ENCODE assay signal across 8 cellular contexts in genomic region chr14:49770212-49770817, GRCh38. TPM values are rescaled to one million over a fixed set of nuclear protein-coding genes. Genes with fewer than 3 reads are reported as not detected.
A peak's percentile ranks its signal among the peaks of the same experiment; 100 is the strongest.
DNase-seq lines count a peak whose midpoint lies in the region; ATAC-seq, FAIRE-seq and TF ChIP-seq lines count a peak whose summit lies in the region.

No MANE protein-coding gene starts in this region.

- H3K27me3 ChIP-seq in small intestine (ENCODE audit: control insufficient read depth in 2 of 2, insufficient read depth in 2 of 2, low read length in 2 of 2) = no peaks in the 10 kb centered on the region

- H3K9me3 ChIP-seq in small intestine (ENCODE audit: control insufficient read depth, low read depth) = no peaks in the 10 kb centered on the region

- FAIRE-seq in small intestine (lab: Jason Lieb, UNC) = no peak

- H3K27ac ChIP-seq in small intestine (ENCODE audit: low read depth in 1 of 2, low read length in 1 of 2) = peak overlapping the region; percentile 96 to 100
- H3K27ac ChIP-seq in substantia nigra (ENCODE audit: low read depth, low read length, poor library complexity, severe bottlenecking) = no peak overlapping the region

- peak; percentile 7 for DNase-seq in NCI-H748 (lab: John Stamatoyannopoulos, UW; ENCODE audit: unreplicated experiment)
- no peak for DNase-seq in NCI-H748 treated with DMSO at 0.1 percent for 48 hours (lab: John Stamatoyannopoulos, UW)
- DNase-seq in SW480 (ENCODE audit: low spot score) = peak; percentile 75
- peak; percentile 10 to 38 for DNase-seq in foreskin fibroblast
- peak; percentile 98 for DNase-seq in small intestine
- DNase-seq in substantia nigra (lab: John Stamatoyannopoulos, UW) = no peak
- DNase-seq in Kasumi-1 (lab: John Stamatoyannopoulos, UW) = no peak

- ATAC-seq in HG02642 (IDR thresholded peaks at IDR 0.05; ENCODE audit: poor library complexity, unreplicated experiment) = no peak

- no peak for TF ChIP-seq CTCF in foreskin fibroblast (IDR thresholded peaks at IDR 0.05; ENCODE audit: low read depth, low read length)

- 10 to 35% (median 31%) methylated on average over 4 of the region's 4 CpGs for WGBS in small intestine, 3 donors

- H3K36me3 ChIP-seq in small intestine (ENCODE audit: control insufficient read depth in 2 of 2, insufficient read depth in 2 of 2, low read length in 2 of 2) = peaks cover 3 to 9% of the 10 kb centered on the region in 2 donors

- H3K4me1 ChIP-seq in small intestine (ENCODE audit: control insufficient read depth in 2 of 2, insufficient read depth in 1 of 2, low read depth in 1 of 2, low read length in 1 of 2) = peaks cover 4% of the 10 kb centered on the region in 2 donors

- H3K4me3 ChIP-seq in foreskin fibroblast (ENCODE audit: low read depth in 1 of 2, low read length in 2 of 2) = peak overlapping the region; percentile 60 to 99
- peak overlapping the region; percentile 10 to 98 for H3K4me3 ChIP-seq in small intestine (ENCODE audit: low read depth in 1 of 2, low read length in 2 of 2)

RNA-seq across cellular contexts. Expression of gene KLHDC2, which starts 2.4 kb away (rescaled TPM):
- 100 to 1,000 TPM in 1 of 3 donors, 10 to 100 TPM in 2; 40.0 to 135 (median 82.1) TPM for polyA plus RNA-seq in small intestine

Comparison
In these comparisons a context has a peak if more than half of its experiments do, and no peak if none do; other contexts are left out.
1. DNase-seq: peak in NCI-H748 (single experiment), SW480 (single experiment), foreskin fibroblast (2 of 2) and small intestine (single experiment); none in NCI-H748 treated with DMSO at 0.1 percent for 48 hours (single experiment), substantia nigra (0 of 49) and Kasumi-1 (0 of 2).